In the genomic region with DNA sequence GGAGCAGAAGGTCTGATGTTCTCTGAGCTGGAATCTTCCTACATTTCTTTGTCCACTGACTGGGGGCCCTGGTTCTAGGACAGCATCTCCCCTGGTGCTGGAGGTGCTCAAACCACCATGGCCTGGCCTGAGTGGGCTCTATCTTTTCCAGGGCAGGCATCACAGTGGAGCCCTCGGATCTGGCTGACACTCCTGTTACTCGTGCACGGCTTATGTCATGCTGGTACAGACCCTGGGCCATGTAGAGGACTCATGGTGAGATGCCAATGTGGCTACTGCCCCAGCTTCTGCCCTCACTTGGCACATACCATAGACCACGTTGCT, we compare ENCODE assay signal across 8 cellular contexts.
A peak's percentile ranks its signal among the peaks of the same experiment; 100 is the strongest.
DNase-seq lines count a peak whose midpoint lies in the region; ATAC-seq, FAIRE-seq and TF ChIP-seq lines count a peak whose summit lies in the region.
"Had no signal": no experiment of that assay in that cellular context is flagged by ENCODE, and none has a peak within 500 bp of the region (broad histone marks: within the 10 kb centered on the region; RNA-seq: fewer than 3 reads in every experiment).

No MANE protein-coding gene starts in this region.

- no peaks in the 10 kb centered on the region for H3K27me3 Mint-ChIP-seq in CD8-positive, alpha-beta memory T cell

- peak overlapping the region; percentile 100 for H3K9ac ChIP-seq in PC-3 (ENCODE audit: low read length)

- H3K4me1 ChIP-seq in CD8-positive, alpha-beta memory T cell (ENCODE audit: insufficient read depth, low read length) = peaks cover 23% of the 10 kb centered on the region
- peaks cover 58% of the 10 kb centered on the region for H3K4me1 ChIP-seq in PC-3 (ENCODE audit: insufficient read depth, low read length)
- peaks cover 53% of the 10 kb centered on the region for H3K4me1 ChIP-seq in osteoblast (ENCODE audit: insufficient read depth, low read length)

- CTCF ChIA-PET in CD8-positive, alpha-beta memory T cell (lab: Charles Lee) = interaction anchor here (1.4 kb wide), 1 partner anchor 36 kb away, joined by 5 read pairs; no protein-coding TSS in a partner anchor
- CTCF ChIA-PET in PC-3 (lab: Charles Lee) = no interaction called here

- TSS peak; percentile 2 for BruUV-seq in PC-3 (replicated peaks; lab: Mats Ljungman, UMichigan)

- TF ChIP-seq CTCF in PC-3 (conservative IDR thresholded peaks at IDR 0.05; ENCODE audit: low read depth, low read length) = no peak
- no peak for TF ChIP-seq CTCF in dorsolateral prefrontal cortex (IDR thresholded peaks at IDR 0.05 in 54 of 56, conservative IDR thresholded peaks at IDR 0.05 in 2 of 56; ENCODE audit: low read depth in 1 of 56, partially characterized antibody in 56 of 56)
- TF ChIP-seq CTCF in osteoblast (IDR thresholded peaks at IDR 0.05; ENCODE audit: extremely low read depth, low read depth, low read length) = no peak

- intact Hi-C loops in PC-3 (cut with micrococcal nuclease) = loop anchor here (2.0 kb wide), 2 partner anchors 39 to 51 kb away; no protein-coding TSS in a partner anchor
- intact Hi-C loops in dorsolateral prefrontal cortex (cut with DNase I) = no loop called here

- H3K4me1 Mint-ChIP-seq in CD8-positive, alpha-beta memory T cell = peaks cover 24 to 42% (median 40%) of the 10 kb centered on the region in 3 donors

- no peak for FAIRE-seq in frontal cortex (lab: Jason Lieb, UNC)

- H3K36me3 Mint-ChIP-seq in CD8-positive, alpha-beta memory T cell = peaks cover 2 to 9% (median 6%) of the 10 kb centered on the region in 3 donors

- peak overlapping the region in 3 of 8 donors; percentile 3 to 74 (median 17) for H3K27ac Mint-ChIP-seq in CD8-positive, alpha-beta memory T cell

- no peaks in the 10 kb centered on the region for H3K9me2 ChIP-seq in PC-3 (replicated peaks; ENCODE audit: low read length)

- H3K4me3 Mint-ChIP-seq in CD8-positive, alpha-beta memory T cell = peak overlapping the region in 6 of 7 donors; percentile 14 to 71 (median 34)

- H3K79me2 ChIP-seq in PC-3 (ENCODE audit: low read length) (peaks cover 40% of the 10 kb centered on the region), osteoblast (ENCODE audit: insufficient read depth, low read length) (peaks cover 38% of the 10 kb centered on the region)

- no peak for DNase-seq in CD8-positive, alpha-beta memory T cell
- DNase-seq in PC-3 (no peak), dorsolateral prefrontal cortex (no peak), osteoblast (ENCODE audit: insufficient read length, low spot score, missing footprints) (peak; percentile 62), DMS153 treated with DMSO at 0.1 percent for 48 hours (lab: John Stamatoyannopoulos, UW; ENCODE audit: unreplicated experiment) (no peak), frontal cortex (ENCODE audit: low spot score in 2 of 2) (no peak), NCI-H187 (lab: John Stamatoyannopoulos, UW) (no peak)
- DNase-seq: NCI-H1417 treated with DMSO at 0.1 percent for 48 hours had no signal

- H3K36me3 ChIP-seq in CD8-positive, alpha-beta memory T cell (ENCODE audit: insufficient read depth, low read length) = no peaks in the 10 kb centered on the region
- H3K36me3 ChIP-seq in PC-3 (ENCODE audit: low read depth, low read length) = peaks cover 31% of the 10 kb centered on the region
- no peaks in the 10 kb centered on the region for H3K36me3 ChIP-seq in osteoblast (ENCODE audit: insufficient read depth, low read length)

- no peak overlapping the region for H2AFZ ChIP-seq in PC-3 (ENCODE audit: low read length)
- H2AFZ ChIP-seq in osteoblast (ENCODE audit: low read length) = no peak overlapping the region

- no peak overlapping the region for H3K4me3 ChIP-seq in CD8-positive, alpha-beta memory T cell (ENCODE audit: low read length)
- H3K4me3 ChIP-seq in PC-3 (ENCODE audit: low read length) (no peak overlapping the region), dorsolateral prefrontal cortex (no peak overlapping the region), osteoblast (ENCODE audit: insufficient read depth, low read length) (peak overlapping the region; percentile 12)

- H3K9me3 Mint-ChIP-seq in CD8-positive, alpha-beta memory T cell = peaks cover 0 to 4% (median 2%) of the 10 kb centered on the region in 5 donors

- H3F3A ChIP-seq in PC-3 (ENCODE audit: low read length, unreplicated experiment) = peaks cover 24% of the 10 kb centered on the region

- H4K20me1 ChIP-seq in PC-3 (ENCODE audit: low read length) (no peaks in the 10 kb centered on the region), osteoblast (ENCODE audit: insufficient read depth, low read length) (no peaks in the 10 kb centered on the region)

- no peak overlapping the region for H3K27ac ChIP-seq in CD8-positive, alpha-beta memory T cell (ENCODE audit: low read depth, low read length)
- peak overlapping the region; percentile 100 for H3K27ac ChIP-seq in PC-3 (ENCODE audit: low read length)
- H3K27ac ChIP-seq in dorsolateral prefrontal cortex = peak overlapping the region in 56 of 59 donors; percentile 3 to 98 (median 84)
- peak overlapping the region; percentile 99 for H3K27ac ChIP-seq in osteoblast (ENCODE audit: low read depth, low read length)

- POLR2A ChIA-PET in CD8-positive, alpha-beta memory T cell (lab: Charles Lee) = no interaction called here
- POLR2A ChIA-PET in PC-3 (lab: Charles Lee; ENCODE audit: unreplicated experiment) = interaction anchor here (0.5 kb wide), 1 partner anchor 91 kb away, joined by 3 read pairs; no protein-coding TSS in a partner anchor

- no peak for ATAC-seq in PC-3

- no peaks in the 10 kb centered on the region for H3K27me3 ChIP-seq in CD8-positive, alpha-beta memory T cell (ENCODE audit: insufficient read depth, low read length, poor library complexity, severe bottlenecking)
- H3K27me3 ChIP-seq in PC-3 (ENCODE audit: low read length) (no peaks in the 10 kb centered on the region), dorsolateral prefrontal cortex (no peaks in the 10 kb centered on the region), osteoblast (ENCODE audit: insufficient read depth, low read length) (no peaks in the 10 kb centered on the region)

- H3K4me2 ChIP-seq in PC-3 (ENCODE audit: low read length) = peak overlapping the region; percentile 46
- peak overlapping the region; percentile 69 for H3K4me2 ChIP-seq in osteoblast (ENCODE audit: insufficient read depth, low read length)

- no peaks in the 10 kb centered on the region for H3K9me3 ChIP-seq in CD8-positive, alpha-beta memory T cell (ENCODE audit: low read length)
- H3K9me3 ChIP-seq in PC-3 (ENCODE audit: low read length) (0 out of 2 replicates have a peak, but pooled peaks cover 5% of the 10 kb centered on the region), osteoblast (ENCODE audit: low read depth, low read length) (no peaks in the 10 kb centered on the region)
